In the genomic region with DNA sequence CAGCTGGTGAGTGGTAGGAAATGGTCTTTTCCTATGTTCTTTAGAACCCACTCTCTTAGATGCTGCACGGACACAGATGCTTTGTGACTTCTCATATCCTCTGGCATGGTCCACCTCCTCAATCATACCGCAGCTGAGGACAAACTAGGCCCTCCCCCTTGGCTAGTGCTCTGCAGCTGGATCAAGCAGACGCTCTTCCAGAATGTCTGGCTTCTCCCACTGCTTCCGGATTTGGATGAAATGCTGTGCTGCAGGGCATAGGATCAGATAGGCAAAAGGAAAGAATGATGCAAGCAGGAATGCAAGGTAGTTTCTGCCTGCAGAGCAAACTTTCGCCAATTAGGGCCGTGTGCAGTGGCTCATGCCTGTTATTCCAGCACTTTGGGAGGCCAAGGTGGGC, we compare ENCODE assay signal across 11 cellular contexts.
DNase-seq lines count a peak whose midpoint lies in the region; ATAC-seq and TF ChIP-seq lines count a peak whose summit lies in the region.
"Had no signal": no experiment of that assay in that cellular context is flagged by ENCODE, and none has a peak within 500 bp of the region (broad histone marks: within the 10 kb centered on the region; RNA-seq: fewer than 3 reads in every experiment).

No MANE protein-coding gene starts in this region.

- H3K36me3 ChIP-seq in mucosa of descending colon (ENCODE audit: low read depth) = no peaks in the 10 kb centered on the region
- H3K36me3 ChIP-seq: BLaER1 had no signal

- peak; percentile 66 for DNase-seq in AG09319 (ENCODE audit: extremely low read depth, low read depth)
- DNase-seq in SK-N-DZ (ENCODE audit: low spot score) = peak; percentile 12
- DNase-seq in fibroblast of mammary gland (ENCODE audit: low read depth) = peak; percentile 90
- peak in 1 of 3 donors; percentile 19 for DNase-seq in mucosa of descending colon
- DNase-seq: kidney glomerular epithelial cell had no signal

- peak; percentile 33 for ATAC-seq in mucosa of descending colon
- no peak for ATAC-seq in GM19351 (IDR thresholded peaks at IDR 0.05; ENCODE audit: unreplicated experiment)
- ATAC-seq in GM19324 (IDR thresholded peaks at IDR 0.05; ENCODE audit: low FRiP score, unreplicated experiment) = no peak
- no peak for ATAC-seq in HG03521 (IDR thresholded peaks at IDR 0.05; ENCODE audit: unreplicated experiment)
- ATAC-seq in HG02571 (IDR thresholded peaks at IDR 0.05; ENCODE audit: unreplicated experiment) = no peak
- ATAC-seq: stimulated activated effector memory CD8-positive, alpha-beta T cell treated with anti-CD3 and anti-CD28 coated beads, Interleukin-12 subunit alpha, Interleukin-12 subunit beta, amount 100 ng/mL, for 72 hours had no signal

- H3K4me1 ChIP-seq in mucosa of descending colon (ENCODE audit: low read depth) = peaks cover 4% of the 10 kb centered on the region
- H3K4me1 ChIP-seq: BLaER1 had no signal

- intact Hi-C loops in mucosa of descending colon (cut with DNase I, micrococcal nuclease) = no loop called here

- H3K9me3 ChIP-seq in mucosa of descending colon = no peaks in the 10 kb centered on the region
- H3K9me3 ChIP-seq: BLaER1 had no signal

- H3K4me3 ChIP-seq in fibroblast of mammary gland (ENCODE audit: control insufficient read depth, low read depth, low read length) (no peak overlapping the region), mucosa of descending colon (no peak overlapping the region)
- H3K4me3 ChIP-seq: BLaER1 had no signal

- TF ChIP-seq CTCF in AG09319 (IDR thresholded peaks at IDR 0.05; ENCODE audit: low read depth, low read length) (no peak), fibroblast of mammary gland (conservative IDR thresholded peaks at IDR 0.05; ENCODE audit: control insufficient read depth, insufficient read depth, low read depth, low read length) (no peak), mucosa of descending colon (IDR thresholded peaks at IDR 0.05) (no peak)
